9 cellular contexts compared by ENCODE assay signal in the genomic region with DNA sequence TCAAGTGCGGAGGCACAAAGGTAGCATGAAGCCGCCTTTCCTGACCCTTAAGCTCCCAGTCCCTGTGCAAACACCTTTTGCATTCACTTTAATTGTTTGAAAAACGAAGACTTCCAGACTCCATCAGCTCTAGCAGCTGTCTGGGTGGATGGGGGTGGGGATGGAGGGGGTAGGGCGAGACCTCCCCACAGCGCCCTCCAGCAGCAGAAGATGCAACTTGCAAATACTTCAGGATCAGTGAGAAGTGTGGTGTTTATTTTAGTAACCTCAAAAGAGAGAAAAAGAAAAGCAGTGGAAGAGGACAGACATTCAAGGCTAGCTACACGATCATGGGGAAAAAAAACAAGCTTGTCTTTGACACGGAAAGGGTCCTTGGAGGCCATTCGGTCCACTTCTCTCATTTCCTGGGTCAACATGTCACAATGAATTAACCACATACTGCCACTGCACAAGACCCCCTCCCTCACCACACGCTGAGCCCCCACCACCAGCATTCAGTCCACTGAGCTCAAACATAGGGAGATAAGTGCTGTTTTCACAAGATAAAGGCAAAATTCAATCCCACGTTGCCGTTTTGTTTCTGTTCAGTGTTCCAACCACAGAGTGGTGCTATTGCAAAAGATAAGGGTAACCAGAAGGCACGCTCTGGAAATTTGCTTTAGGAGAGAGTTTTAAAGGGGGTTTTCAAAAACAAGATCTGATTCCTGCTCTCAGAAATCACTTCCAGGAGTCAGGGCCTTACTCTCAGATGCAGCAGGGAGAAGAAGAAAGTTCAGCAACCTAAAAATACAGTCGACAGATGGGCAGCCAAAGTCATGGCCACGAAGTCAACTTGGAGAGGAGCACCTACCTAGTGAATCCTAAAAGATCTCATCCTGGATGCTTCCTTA. TPM values are rescaled to one million over a fixed set of nuclear protein-coding genes. Genes with fewer than 3 reads are reported as not detected.
DNase-seq lines count a peak whose midpoint lies in the region; ATAC-seq and TF ChIP-seq lines count a peak whose summit lies in the region.
"Had no signal": no experiment of that assay in that cellular context is flagged by ENCODE, and none has a peak within 500 bp of the region (broad histone marks: within the 10 kb centered on the region; RNA-seq: fewer than 3 reads in every experiment).

No MANE protein-coding gene starts in this region.

- TF ChIP-seq CTCF in dorsolateral prefrontal cortex (IDR thresholded peaks at IDR 0.05 in 54 of 56, conservative IDR thresholded peaks at IDR 0.05 in 2 of 56; ENCODE audit: low read depth in 1 of 56, partially characterized antibody in 56 of 56), result peak in 50 of 56 donors; percentile 10 to 72 (median 45)
- peak; percentile 79 for TF ChIP-seq CTCF in neural crest cell (conservative IDR thresholded peaks at IDR 0.05)

- H3K9me3 Mint-ChIP-seq in neural crest cell, result no peaks in the 10 kb centered on the region
- H3K9me3 Mint-ChIP-seq: stimulated activated effector memory CD8-positive, alpha-beta T cell treated with anti-CD3 and anti-CD28 coated beads, Interleukin-12 subunit alpha, Interleukin-12 subunit beta, amount 100 ng/mL, for 72 hours had no signal

- no peaks in the 10 kb centered on the region for H3K36me3 Mint-ChIP-seq in neural crest cell (ENCODE audit: low read depth)
- H3K36me3 Mint-ChIP-seq: stimulated activated effector memory CD8-positive, alpha-beta T cell treated with anti-CD3 and anti-CD28 coated beads, Interleukin-12 subunit alpha, Interleukin-12 subunit beta, amount 100 ng/mL, for 72 hours had no signal

- H3K4me1 Mint-ChIP-seq in neural crest cell, result peaks cover 38% of the 10 kb centered on the region
- H3K4me1 Mint-ChIP-seq: stimulated activated effector memory CD8-positive, alpha-beta T cell treated with anti-CD3 and anti-CD28 coated beads, Interleukin-12 subunit alpha, Interleukin-12 subunit beta, amount 100 ng/mL, for 72 hours had no signal

- H3K27me3 Mint-ChIP-seq in neural crest cell (ENCODE audit: low read depth), result peaks cover 85% of the 10 kb centered on the region

- peak overlapping the region in 2 of 59 donors; percentile 12 to 20 for H3K4me3 ChIP-seq in dorsolateral prefrontal cortex

- DNase-seq in Daoy (ENCODE audit: low read depth) (peak; percentile 57), NCI-H146 treated with DMSO at 0.1 percent for 48 hours (lab: John Stamatoyannopoulos, UW; ENCODE audit: unreplicated experiment) (peak; percentile 59), dorsolateral prefrontal cortex (no peak), neural crest cell (ENCODE audit: low read depth, low spot score) (no peak)
- DNase-seq in activated CD4-positive, alpha-beta T cell treated with anti-CD3 and anti-CD28 coated beads, Interleukin-2, amount 50 U/mL, for 4 hours, result no peak
- no peak for DNase-seq in effector CD8-positive, alpha-beta T cell (lab: John Stamatoyannopoulos, UW)

- intact Hi-C loops in dorsolateral prefrontal cortex (cut with DNase I), result loop anchor here in 1 of 2 donors (5.0 kb wide), 1 partner anchor 614 kb away; no protein-coding TSS in a partner anchor

- no peak overlapping the region for H3K27ac ChIP-seq in dorsolateral prefrontal cortex

- ATAC-seq in GM18861 (IDR thresholded peaks at IDR 0.05; ENCODE audit: unreplicated experiment), result no peak
- ATAC-seq in HG03045 (IDR thresholded peaks at IDR 0.05; ENCODE audit: unreplicated experiment), result no peak
- ATAC-seq: stimulated activated effector memory CD8-positive, alpha-beta T cell treated with anti-CD3 and anti-CD28 coated beads, Interleukin-12 subunit alpha, Interleukin-12 subunit beta, amount 100 ng/mL, for 72 hours had no signal

- peaks cover 0 to 84% (median 61%) of the 10 kb centered on the region in 45 donors for H3K27me3 ChIP-seq in dorsolateral prefrontal cortex

- H3K27ac Mint-ChIP-seq in neural crest cell (ENCODE audit: unreplicated experiment), result no peak overlapping the region
- H3K27ac Mint-ChIP-seq: stimulated activated effector memory CD8-positive, alpha-beta T cell treated with anti-CD3 and anti-CD28 coated beads, Interleukin-12 subunit alpha, Interleukin-12 subunit beta, amount 100 ng/mL, for 72 hours had no signal

- H3K4me3 Mint-ChIP-seq in neural crest cell, result peak overlapping the region; percentile 41
- H3K4me3 Mint-ChIP-seq: stimulated activated effector memory CD8-positive, alpha-beta T cell treated with anti-CD3 and anti-CD28 coated beads, Interleukin-12 subunit alpha, Interleukin-12 subunit beta, amount 100 ng/mL, for 72 hours had no signal

RNA-seq across cellular contexts. Expression of gene NTF3, which starts 3.3 kb away (rescaled TPM):
- 12.7 and 25.3 TPM in 2 replicates for total RNA-seq in Daoy (2014; rRNA removed; shearing (Covaris generic))
- total RNA-seq in dorsolateral prefrontal cortex, result 1 to 10 TPM in 12 of 120 experiments, under 1 TPM in 13, not detected in 95; 0.46 to 3.1 (median 0.84) TPM
- 0.33 TPM in 1 of 2 replicates, not detected in the other for total RNA-seq in neural crest cell

Comparison
In these comparisons a context has a peak if more than half of its experiments do, and no peak if none do; other contexts are left out.
1. DNase-seq: peak in Daoy (single experiment) and NCI-H146 treated with DMSO at 0.1 percent for 48 hours (single experiment); none in dorsolateral prefrontal cortex (0 of 10), neural crest cell (single experiment), activated CD4-positive, alpha-beta T cell treated with anti-CD3 and anti-CD28 coated beads, Interleukin-2, amount 50 U/mL, for 4 hours (0 of 2) and effector CD8-positive, alpha-beta T cell (single experiment).